In genomic region chr4:60865238-60865637, GRCh38 we compare ENCODE assay signal across 11 cellular contexts.
A peak's percentile ranks its signal among the peaks of the same experiment; 100 is the strongest.
DNase-seq lines count a peak whose midpoint lies in the region; ATAC-seq and TF ChIP-seq lines count a peak whose summit lies in the region.
"Had no signal": no experiment of that assay in that cellular context is flagged by ENCODE, and none has a peak within 500 bp of the region (broad histone marks: within the 10 kb centered on the region; RNA-seq: fewer than 3 reads in every experiment).

No MANE protein-coding gene starts in this region.

- H4K20me1 ChIP-seq in GM23338 (replicated peaks; ENCODE audit: insufficient read depth) (no peaks in the 10 kb centered on the region), neural progenitor cell (ENCODE audit: low read depth) (no peaks in the 10 kb centered on the region)

- H3K4me1 ChIP-seq in GM23338 (ENCODE audit: insufficient read depth), result no peaks in the 10 kb centered on the region
- no peaks in the 10 kb centered on the region for H3K4me1 ChIP-seq in neural progenitor cell
- H3K4me1 ChIP-seq in SJCRH30, result no peaks in the 10 kb centered on the region

- H3K27ac ChIP-seq in GM23338 (ENCODE audit: low read depth) (no peak overlapping the region), neural progenitor cell (no peak overlapping the region), SJCRH30 (no peak overlapping the region)

- H3K4me3 ChIP-seq in GM23338 (no peak overlapping the region), choroid plexus epithelial cell (ENCODE audit: low read depth, low read length) (no peak overlapping the region), neural progenitor cell (no peak overlapping the region), SJCRH30 (no peak overlapping the region)

- no peaks in the 10 kb centered on the region for H3K9me2 ChIP-seq in GM23338 (ENCODE audit: insufficient read depth)

- H3K9me3 Mint-ChIP-seq in GM23338 (no peaks in the 10 kb centered on the region), neural progenitor cell (no peaks in the 10 kb centered on the region)

- no peaks in the 10 kb centered on the region for H3K9me3 ChIP-seq in neural progenitor cell (ENCODE audit: low read depth)
- no peaks in the 10 kb centered on the region for H3K9me3 ChIP-seq in SJCRH30 (replicated peaks)

- H3K4me2 ChIP-seq in GM23338 (no peak overlapping the region), neural progenitor cell (no peak overlapping the region)

- peak; percentile 70 for DNase-seq in GM23338 (ENCODE audit: low spot score)
- DNase-seq in NCI-H69 (lab: John Stamatoyannopoulos, UW), result peak; percentile 53
- DNase-seq in choroid plexus epithelial cell (ENCODE audit: low read depth), result peak; percentile 41
- peak; percentile 53 for DNase-seq in neural progenitor cell (ENCODE audit: low spot score)
- DNase-seq in activated CD4-positive, alpha-beta T cell treated with anti-CD3 and anti-CD28 coated beads, Interleukin-2, amount 50 U/mL, for 4 hours, result no peak
- DNase-seq in SJCRH30, result no peak
- DNase-seq: activated CD8-positive, alpha-beta T cell treated with anti-CD3 and anti-CD28 coated beads for 36 hours; activated naive CD4-positive, alpha-beta T cell treated with anti-CD3 and anti-CD28 coated beads, Interleukin-2, amount 10 ng/mL, durations not matched to agents 7 days and 5 days; stimulated activated CD4-positive, alpha-beta T cell treated with anti-CD3 and anti-CD28 coated beads, Interleukin-4, amount 100 ng/mL, for 4 hours had no signal

- H3K36me3 ChIP-seq in GM23338 (ENCODE audit: insufficient read depth) (no peaks in the 10 kb centered on the region), neural progenitor cell (no peaks in the 10 kb centered on the region), SJCRH30 (no peaks in the 10 kb centered on the region)

- no peak overlapping the region for H3K9ac ChIP-seq in neural progenitor cell

- H3K27me3 Mint-ChIP-seq in GM23338 (ENCODE audit: insufficient read depth, low read depth, poor library complexity) (no peaks in the 10 kb centered on the region), neural progenitor cell (ENCODE audit: insufficient read depth, low read depth) (peaks cover 4% of the 10 kb centered on the region)
- H3K27me3 Mint-ChIP-seq: activated CD8-positive, alpha-beta T cell treated with anti-CD3 and anti-CD28 coated beads for 36 hours; activated naive CD4-positive, alpha-beta T cell treated with anti-CD3 and anti-CD28 coated beads, Interleukin-2, amount 10 ng/mL, durations not matched to agents 7 days and 5 days; memory B cell had no signal

- no peak overlapping the region for H2AFZ ChIP-seq in GM23338
- H2AFZ ChIP-seq in neural progenitor cell (replicated peaks), result no peak overlapping the region

- H3K27ac Mint-ChIP-seq in GM23338 (no peak overlapping the region), neural progenitor cell (no peak overlapping the region)
- H3K27ac Mint-ChIP-seq: activated CD8-positive, alpha-beta T cell treated with anti-CD3 and anti-CD28 coated beads for 36 hours; activated naive CD4-positive, alpha-beta T cell treated with anti-CD3 and anti-CD28 coated beads, Interleukin-2, amount 10 ng/mL, durations not matched to agents 7 days and 5 days; memory B cell had no signal

- H3K4me1 Mint-ChIP-seq in GM23338 (no peaks in the 10 kb centered on the region), neural progenitor cell (no peaks in the 10 kb centered on the region)
- H3K4me1 Mint-ChIP-seq: activated naive CD4-positive, alpha-beta T cell treated with anti-CD3 and anti-CD28 coated beads, Interleukin-2, amount 10 ng/mL, durations not matched to agents 7 days and 5 days; memory B cell had no signal

- H3K36me3 Mint-ChIP-seq in GM23338 (ENCODE audit: low read depth) (no peaks in the 10 kb centered on the region), neural progenitor cell (no peaks in the 10 kb centered on the region)
- H3K36me3 Mint-ChIP-seq: activated naive CD4-positive, alpha-beta T cell treated with anti-CD3 and anti-CD28 coated beads, Interleukin-2, amount 10 ng/mL, durations not matched to agents 7 days and 5 days; memory B cell had no signal

- H3K79me2 ChIP-seq in GM23338 (replicated peaks; ENCODE audit: insufficient read depth), result no peaks in the 10 kb centered on the region
- no peaks in the 10 kb centered on the region for H3K79me2 ChIP-seq in neural progenitor cell (ENCODE audit: low read depth)

- H3F3A ChIP-seq in GM23338 (replicated peaks; ENCODE audit: low read depth), result no peaks in the 10 kb centered on the region
- H3F3A ChIP-seq in neural progenitor cell (ENCODE audit: low read depth), result no peaks in the 10 kb centered on the region

- TF ChIP-seq CTCF in GM23338 (conservative IDR thresholded peaks at IDR 0.05; ENCODE audit: low read depth in 2 of 2) (peak; percentile 59 to 82), choroid plexus epithelial cell (conservative IDR thresholded peaks at IDR 0.05; ENCODE audit: low read depth, low read length) (peak; percentile 49), neural progenitor cell (IDR thresholded peaks at IDR 0.05) (peak; percentile 57)

- peak; percentile 96 for ATAC-seq in GM23338
- no peak for ATAC-seq in HG02870 (IDR thresholded peaks at IDR 0.05; ENCODE audit: unreplicated experiment)
- ATAC-seq: activated CD8-positive, alpha-beta T cell treated with anti-CD3 and anti-CD28 coated beads for 36 hours had no signal

- no peak overlapping the region for H3K4me3 Mint-ChIP-seq in GM23338
- no peak overlapping the region for H3K4me3 Mint-ChIP-seq in neural progenitor cell
- H3K4me3 Mint-ChIP-seq: activated CD8-positive, alpha-beta T cell treated with anti-CD3 and anti-CD28 coated beads for 36 hours; activated naive CD4-positive, alpha-beta T cell treated with anti-CD3 and anti-CD28 coated beads, Interleukin-2, amount 10 ng/mL, durations not matched to agents 7 days and 5 days; memory B cell had no signal

- H3K27me3 ChIP-seq in GM23338 (ENCODE audit: insufficient read depth) (no peaks in the 10 kb centered on the region), neural progenitor cell (no peaks in the 10 kb centered on the region), SJCRH30 (no peaks in the 10 kb centered on the region)

TF ChIP-seq in GM23338, 12 proteins besides CTCF, POLR2A, EP300 and RAD21 (continues in another document):
- TF ChIP-seq REST (IDR thresholded peaks at IDR 0.05; ENCODE audit: unreplicated experiment) (no peak), ZNF114 (CRISPR knock-in tag; IDR thresholded peaks at IDR 0.05) (no peak), EZH2 (IDR thresholded peaks at IDR 0.05; ENCODE audit: low read depth, unreplicated experiment) (no peak), ZNF331 (CRISPR knock-in tag; IDR thresholded peaks at IDR 0.05; ENCODE audit: low read depth) (no peak)

Comparison
In these comparisons a context has a peak if more than half of its experiments do, and no peak if none do; other contexts are left out.
1. DNase-seq: peak in GM23338 (single experiment), NCI-H69 (single experiment), choroid plexus epithelial cell (single experiment) and neural progenitor cell (single experiment); none in activated CD4-positive, alpha-beta T cell treated with anti-CD3 and anti-CD28 coated beads, Interleukin-2, amount 50 U/mL, for 4 hours (0 of 2) and SJCRH30 (0 of 2).
2. Peak in every context shown above with its lines, with median percentiles within 50 percentile points of each other: CTCF ChIP-seq.